Comparison of ENCODE assay signal across 22 cellular contexts in the genomic region with DNA sequence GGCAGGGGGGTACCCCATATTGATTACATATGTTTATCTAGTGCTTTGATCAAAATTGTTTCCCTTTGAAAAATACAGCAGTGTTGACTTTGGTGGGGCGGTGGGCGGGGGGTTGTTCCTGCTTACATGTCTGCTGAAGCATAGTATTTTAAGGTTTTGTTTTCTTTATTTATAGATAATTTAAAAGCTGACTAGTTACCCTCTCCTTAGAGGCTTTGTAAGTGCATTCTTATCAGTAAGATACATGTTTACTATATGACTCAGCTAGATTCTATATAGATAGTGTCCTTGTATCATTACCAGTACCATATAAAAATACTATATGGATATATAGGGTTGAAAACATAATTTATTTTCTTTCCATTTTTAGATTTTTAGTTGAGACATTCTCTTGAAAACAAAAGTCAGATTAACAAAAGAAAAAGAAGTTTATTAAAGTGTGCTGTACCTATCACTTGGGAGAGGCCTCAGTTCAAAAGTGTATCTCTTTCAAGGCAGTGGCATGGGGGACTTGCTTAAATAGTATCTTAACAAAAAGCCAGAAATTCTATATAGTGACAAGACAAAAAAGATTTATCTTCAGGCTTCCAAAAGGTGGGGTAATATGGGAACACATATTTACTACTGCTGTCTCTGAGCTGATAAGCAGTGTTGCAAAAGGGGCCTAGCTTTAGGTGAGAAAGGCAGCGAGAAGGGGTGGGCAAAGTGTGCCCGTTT.
DNase-seq lines count a peak whose midpoint lies in the region; ATAC-seq and TF ChIP-seq lines count a peak whose summit lies in the region.
"Had no signal": no experiment of that assay in that cellular context is flagged by ENCODE, and none has a peak within 500 bp of the region (broad histone marks: within the 10 kb centered on the region; RNA-seq: fewer than 3 reads in every experiment).

No MANE protein-coding gene starts in this region.

- ATAC-seq in HG02884 (IDR thresholded peaks at IDR 0.05; ENCODE audit: unreplicated experiment) (peak; percentile 71), GM19397 (IDR thresholded peaks at IDR 0.05; ENCODE audit: unreplicated experiment) (no peak), HG02759 (IDR thresholded peaks at IDR 0.05; ENCODE audit: unreplicated experiment) (no peak)
- ATAC-seq: activated naive CD4-positive, alpha-beta T cell treated with anti-CD3 and anti-CD28 coated beads, Interleukin-2, amount 50 U/mL, for 72 hours; lower lobe of right lung had no signal

- H3K36me3 ChIP-seq in SK-N-MC (ENCODE audit: insufficient read depth, low read length): no peaks in the 10 kb centered on the region
- H3K36me3 ChIP-seq: esophagus squamous epithelium, lower lobe of right lung, SJCRH30, vagina had no signal

- no peak for TF ChIP-seq CTCF in fibroblast of villous mesenchyme (IDR thresholded peaks at IDR 0.05; ENCODE audit: insufficient read depth, low read depth, low read length)

- H3K4me3 ChIP-seq in SK-N-MC: no peak overlapping the region
- H3K4me3 ChIP-seq in fibroblast of villous mesenchyme (ENCODE audit: low read depth, low read length): no peak overlapping the region
- H3K4me3 ChIP-seq: esophagus squamous epithelium, lower lobe of right lung, SJCRH30, vagina had no signal

- peak overlapping the region; percentile 5 for H3K9ac ChIP-seq in SK-N-MC (ENCODE audit: insufficient read length)
- H3K9ac ChIP-seq: KMS-11 had no signal

- H3K9me3 ChIP-seq in SK-N-MC (ENCODE audit: low read depth, low read length): no peaks in the 10 kb centered on the region
- H3K9me3 ChIP-seq: esophagus squamous epithelium, lower lobe of right lung, SJCRH30, vagina had no signal

- peak overlapping the region; percentile 20 for H3K27ac ChIP-seq in SK-N-MC
- H3K27ac ChIP-seq: esophagus squamous epithelium, KMS-11, lower lobe of right lung, SJCRH30, vagina had no signal

- DNase-seq in COLO668 (lab: John Stamatoyannopoulos, UW; ENCODE audit: unreplicated experiment): peak; percentile 19
- DNase-seq in SK-N-MC (ENCODE audit: low read depth, low spot score): no peak
- DNase-seq in fibroblast of villous mesenchyme (ENCODE audit: low read depth): peak; percentile 21
- no peak for DNase-seq in SK-N-DZ (ENCODE audit: low spot score)
- DNase-seq in activated T-cell treated with anti-CD3 and anti-CD28 coated beads, Interleukin-2, amount 50 U/mL, for 1 hour: no peak
- DNase-seq: ACHN; CD4-positive, alpha-beta T cell; esophagus squamous epithelium; GF-D8; glutamatergic neuron; lower lobe of right lung; naive B cell; NCI-H1105 treated with DMSO at 0.1 percent for 48 hours; NCI-H2171; SJCRH30; stimulated activated CD4-positive, alpha-beta T cell treated with anti-CD3 and anti-CD28 coated beads, Interleukin-4, amount 100 ng/mL, for 1 hour had no signal

Comparison
In these comparisons a context has a peak if more than half of its experiments do, and no peak if none do; other contexts are left out.
1. DNase-seq: peak in COLO668 (single experiment) and fibroblast of villous mesenchyme (single experiment); none in SK-N-MC (single experiment), SK-N-DZ (single experiment) and activated T-cell treated with anti-CD3 and anti-CD28 coated beads, Interleukin-2, amount 50 U/mL, for 1 hour (single experiment).